ENCODE assay signal across 1 cellular context in genomic region chr18:12883003-12883683, GRCh38.
TF ChIP-seq lines count a peak whose summit lies in the region.

No MANE protein-coding gene starts in this region.

TF ChIP-seq in WTC11, 78 proteins besides CTCF, POLR2A, EP300 and RAD21 (continued from another document):
- TF ChIP-seq MLX (CRISPR knock-in tag; IDR thresholded peaks at IDR 0.05) (no peak), E2F4 (CRISPR knock-in tag; IDR thresholded peaks at IDR 0.05; ENCODE audit: borderline replicate concordance, low read depth) (no peak), NFE2L1 (CRISPR knock-in tag; IDR thresholded peaks at IDR 0.05) (no peak), ZBTB43 (CRISPR knock-in tag; IDR thresholded peaks at IDR 0.05) (no peak), ZNF219 (CRISPR knock-in tag; IDR thresholded peaks at IDR 0.05; ENCODE audit: borderline replicate concordance) (peak; percentile 9; the same call in 1 of the 2 replicates)
TF ChIP-seq in WTC11: peak in this region for 2.
